1 cellular context compared by ENCODE assay signal in the genomic region with DNA sequence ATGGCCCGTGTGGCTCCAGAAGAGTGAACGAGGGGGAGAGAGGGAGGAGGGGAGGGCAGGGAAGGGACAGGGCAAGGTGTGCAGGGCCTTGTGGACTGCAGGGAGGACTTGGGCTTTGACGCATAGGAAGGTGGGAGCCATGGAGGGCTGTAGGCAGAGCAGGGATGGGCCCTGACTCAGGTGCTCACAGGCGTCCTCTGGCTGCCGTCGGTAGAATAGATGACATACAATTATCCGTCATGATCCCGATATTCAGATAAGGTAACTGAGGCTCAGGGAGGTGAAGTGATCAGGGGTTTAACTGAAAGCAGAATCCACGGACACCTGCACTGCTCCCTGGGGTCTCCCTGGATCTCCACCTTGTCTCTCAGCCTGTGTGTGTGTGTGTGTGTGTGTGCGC.
TF ChIP-seq lines count a peak whose summit lies in the region.

No MANE protein-coding gene starts in this region.

TF ChIP-seq in IMR-90, 13 proteins besides CTCF, POLR2A, EP300 and RAD21:
- no peak for TF ChIP-seq MAZ (IDR thresholded peaks at IDR 0.05; ENCODE audit: borderline replicate concordance, low read depth, low read length)
- no peak for TF ChIP-seq NFE2L2 (IDR thresholded peaks at IDR 0.05; ENCODE audit: low read depth, low read length)
- TF ChIP-seq CHD1 (IDR thresholded peaks at IDR 0.05; ENCODE audit: low read depth, low read length): no peak
- TF ChIP-seq MAFK (IDR thresholded peaks at IDR 0.05; ENCODE audit: low read depth, low read length): no peak
- TF ChIP-seq, protein P1, sequence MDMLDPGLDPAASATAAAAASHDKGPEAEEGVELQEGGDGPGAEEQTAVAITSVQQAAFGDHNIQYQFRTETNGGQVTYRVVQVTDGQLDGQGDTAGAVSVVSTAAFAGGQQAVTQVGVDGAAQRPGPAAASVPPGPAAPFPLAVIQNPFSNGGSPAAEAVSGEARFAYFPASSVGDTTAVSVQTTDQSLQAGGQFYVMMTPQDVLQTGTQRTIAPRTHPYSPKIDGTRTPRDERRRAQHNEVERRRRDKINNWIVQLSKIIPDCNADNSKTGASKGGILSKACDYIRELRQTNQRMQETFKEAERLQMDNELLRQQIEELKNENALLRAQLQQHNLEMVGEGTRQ (IDR thresholded peaks at IDR 0.05; ENCODE audit: low read depth, low read length): no peak
- no peak for TF ChIP-seq RCOR1 (IDR thresholded peaks at IDR 0.05; ENCODE audit: insufficient replicate concordance, low read length)
- no peak for TF ChIP-seq ELK1 (IDR thresholded peaks at IDR 0.05; ENCODE audit: borderline replicate concordance, low read depth, low read length)
- no peak for TF ChIP-seq BHLHE40 (IDR thresholded peaks at IDR 0.05; ENCODE audit: low read depth, low read length)
- TF ChIP-seq SMC3 (IDR thresholded peaks at IDR 0.05; ENCODE audit: low read depth, low read length): no peak
- no peak for TF ChIP-seq FOS (IDR thresholded peaks at IDR 0.05; ENCODE audit: low read depth, low read length)
- no peak for TF ChIP-seq MXI1 (IDR thresholded peaks at IDR 0.05; ENCODE audit: borderline replicate concordance, low read depth, low read length)
- TF ChIP-seq RFX5 (IDR thresholded peaks at IDR 0.05; ENCODE audit: low read depth, low read length): no peak
- no peak for TF ChIP-seq CEBPB (IDR thresholded peaks at IDR 0.05; ENCODE audit: low read depth, low read length)
